In the genomic region with DNA sequence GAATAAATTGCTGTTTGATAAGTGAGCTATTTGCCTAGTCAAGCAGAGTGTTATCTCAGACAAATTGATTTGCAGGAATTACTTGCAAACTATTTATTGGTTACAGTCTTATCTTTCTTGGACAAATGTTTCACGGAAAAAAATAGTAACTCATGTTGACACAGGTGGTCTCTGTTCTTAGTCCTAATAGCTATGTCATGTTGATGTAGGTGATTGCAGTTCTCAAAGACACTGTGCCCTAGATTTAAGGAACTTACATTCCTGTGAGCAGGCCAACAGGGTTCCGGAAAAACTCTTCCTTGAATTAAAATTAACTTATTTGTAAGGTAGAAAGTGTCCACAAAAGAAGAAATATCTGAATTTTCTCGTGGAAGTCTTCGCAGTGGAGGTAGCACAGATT, we compare ENCODE assay signal across 37 cellular contexts.
DNase-seq lines count a peak whose midpoint lies in the region; ATAC-seq, FAIRE-seq and TF ChIP-seq lines count a peak whose summit lies in the region.
"Had no signal": no experiment of that assay in that cellular context is flagged by ENCODE, and none has a peak within 500 bp of the region (broad histone marks: within the 10 kb centered on the region; RNA-seq: fewer than 3 reads in every experiment).

No MANE protein-coding gene starts in this region.

- H3K9me3 ChIP-seq in body of pancreas (no peaks in the 10 kb centered on the region), pancreas (no peaks in the 10 kb centered on the region)
- H3K9me3 ChIP-seq: A549; BE2C; BLaER1; BLaER1 treated with 17β-estradiol and CSF1 and Interleukin-3, amounts not matched to agents 10 nM and 100 nM; Caco-2 had no signal

- ATAC-seq in body of pancreas (peak; percentile 69), pancreas (peak; percentile 37 to 89 (median 58)), HG03439 (IDR thresholded peaks at IDR 0.05; ENCODE audit: unreplicated experiment) (no peak)
- ATAC-seq: A549; CD8-positive, alpha-beta T cell had no signal

- TF ChIP-seq CTCF in body of pancreas (IDR thresholded peaks at IDR 0.05) (no peak), pancreas (IDR thresholded peaks at IDR 0.05) (no peak), progenitor cell of endocrine pancreas (IDR thresholded peaks at IDR 0.05; ENCODE audit: unreplicated experiment) (no peak), chondrocyte (IDR thresholded peaks at IDR 0.05) (no peak)

- no peaks in the 10 kb centered on the region for H3K36me3 ChIP-seq in body of pancreas (replicated peaks in 1 of 2; ENCODE audit: insufficient read depth in 1 of 2, low read depth in 2 of 2)
- H3K36me3 ChIP-seq in pancreas, result no peaks in the 10 kb centered on the region
- H3K36me3 ChIP-seq: BE2C; BLaER1; BLaER1 treated with 17β-estradiol and CSF1 and Interleukin-3, amounts not matched to agents 10 nM and 100 nM had no signal

- WGBS in body of pancreas, 2 donors, result 32 to 33% methylated on average over 4 of the region's 4 CpGs
- 25 to 37% methylated on average over 4 of the region's 4 CpGs for WGBS in pancreas, 2 donors

- peak; percentile 53 for FAIRE-seq in islet of Langerhans (lab: Jason Lieb, UNC)
- no peak for FAIRE-seq in pancreas (lab: Jason Lieb, UNC)
- FAIRE-seq: A204.1, A549, D721Med had no signal

- intact Hi-C loops in body of pancreas (cut with DNase I) (no loop called here), pancreas (cut with DNase I) (no loop called here)

- H3K27ac ChIP-seq in body of pancreas, result no peak overlapping the region
- H3K27ac ChIP-seq in pancreas, result no peak overlapping the region
- H3K27ac ChIP-seq: 22Rv1; A549; BLaER1; BLaER1 treated with 17β-estradiol and CSF1 and Interleukin-3, amounts not matched to agents 10 nM and 100 nM; C4-2B had no signal

- H3K4me1 Mint-ChIP-seq in progenitor cell of endocrine pancreas (ENCODE audit: low read depth), result peaks cover 17% of the 10 kb centered on the region
- peaks cover 11% of the 10 kb centered on the region for H3K4me1 Mint-ChIP-seq in chondrocyte (ENCODE audit: low read depth)
- H3K4me1 Mint-ChIP-seq: B cell; CD14-positive monocyte; CD4-positive, alpha-beta memory T cell; CD4-positive, CD25-positive, alpha-beta regulatory T cell; CD8-positive, alpha-beta memory T cell had no signal

- H3K4me1 ChIP-seq in body of pancreas (no peaks in the 10 kb centered on the region), pancreas (peaks cover 0 to 5% (median 5%) of the 10 kb centered on the region in 3 donors)
- H3K4me1 ChIP-seq: A549; BLaER1; BLaER1 treated with 17β-estradiol and CSF1 and Interleukin-3, amounts not matched to agents 10 nM and 100 nM had no signal

- no peaks in the 10 kb centered on the region for H3K27me3 ChIP-seq in body of pancreas
- H3K27me3 ChIP-seq in pancreas, result no peaks in the 10 kb centered on the region
- H3K27me3 ChIP-seq: BE2C; BLaER1; BLaER1 treated with 17β-estradiol and CSF1 and Interleukin-3, amounts not matched to agents 10 nM and 100 nM had no signal

- H3K4me3 ChIP-seq in body of pancreas (no peak overlapping the region), pancreas (no peak overlapping the region)
- H3K4me3 ChIP-seq: A549; BLaER1; BLaER1 treated with 17β-estradiol and CSF1 and Interleukin-3, amounts not matched to agents 10 nM and 100 nM had no signal

- no peak for DNase-seq in body of pancreas
- DNase-seq in pancreas, result no peak
- no peak for DNase-seq in progenitor cell of endocrine pancreas (ENCODE audit: low spot score, unreplicated experiment)
- no peak for DNase-seq in NCI-H2107 (lab: John Stamatoyannopoulos, UW)
- no peak for DNase-seq in chondrocyte (ENCODE audit: low spot score)
- no peak for DNase-seq in activated T-cell treated with anti-CD3 and anti-CD28 coated beads for 4 hours
- DNase-seq: 8988T; ACHN; AML-193; BE2C; C1 segment of cervical spinal cord; Caco-2; Calu3; CD4-positive, alpha-beta memory T cell; CD4-positive, alpha-beta T cell; CD4-positive, CD25-positive, alpha-beta regulatory T cell; CD8-positive, alpha-beta memory T cell; CD8-positive, alpha-beta T cell; COR-L47; DMS 273 treated with DMSO at 0.1 percent for 48 hours; DMS153; DMS53; DMS79; DMS79 treated with DMSO at 0.1 percent for 48 hours; DND-41; EL had no signal

- no peak for TF ChIP-seq POLR2A in body of pancreas (IDR thresholded peaks at IDR 0.05)

- peak overlapping the region; percentile 36 for H3K4me3 Mint-ChIP-seq in progenitor cell of endocrine pancreas (ENCODE audit: low read depth)
- H3K4me3 Mint-ChIP-seq in chondrocyte (ENCODE audit: unreplicated experiment), result no peak overlapping the region
- H3K4me3 Mint-ChIP-seq: B cell; CD14-positive monocyte; CD4-positive, alpha-beta memory T cell; CD4-positive, alpha-beta T cell; CD4-positive, CD25-positive, alpha-beta regulatory T cell; CD8-positive, alpha-beta memory T cell; CD8-positive, alpha-beta T cell had no signal

- H3K36me3 Mint-ChIP-seq in progenitor cell of endocrine pancreas (ENCODE audit: insufficient read depth) (peaks cover 17% of the 10 kb centered on the region), chondrocyte (ENCODE audit: low read depth) (peaks cover 8% of the 10 kb centered on the region)
- H3K36me3 Mint-ChIP-seq: CD14-positive monocyte; CD4-positive, alpha-beta memory T cell; CD4-positive, CD25-positive, alpha-beta regulatory T cell; CD8-positive, alpha-beta memory T cell; CD8-positive, alpha-beta T cell had no signal

- H3K27ac Mint-ChIP-seq in progenitor cell of endocrine pancreas (no peak overlapping the region), chondrocyte (ENCODE audit: unreplicated experiment) (no peak overlapping the region)
- H3K27ac Mint-ChIP-seq: B cell; CD14-positive monocyte; CD4-positive, alpha-beta memory T cell; CD4-positive, alpha-beta T cell; CD4-positive, CD25-positive, alpha-beta regulatory T cell; CD8-positive, alpha-beta memory T cell; CD8-positive, alpha-beta T cell had no signal

- H3K27me3 Mint-ChIP-seq in progenitor cell of endocrine pancreas, result no peaks in the 10 kb centered on the region
- no peaks in the 10 kb centered on the region for H3K27me3 Mint-ChIP-seq in chondrocyte (ENCODE audit: low read depth)

- H3K9me3 Mint-ChIP-seq in progenitor cell of endocrine pancreas (ENCODE audit: low read depth) (peaks cover 17% of the 10 kb centered on the region), chondrocyte (ENCODE audit: low read depth) (peaks cover 4% of the 10 kb centered on the region)
- H3K9me3 Mint-ChIP-seq: CD4-positive, alpha-beta memory T cell; CD4-positive, alpha-beta T cell; CD8-positive, alpha-beta memory T cell; CD8-positive, alpha-beta T cell had no signal
